Comparison of ENCODE assay signal across 1 cellular context in the genomic region with DNA sequence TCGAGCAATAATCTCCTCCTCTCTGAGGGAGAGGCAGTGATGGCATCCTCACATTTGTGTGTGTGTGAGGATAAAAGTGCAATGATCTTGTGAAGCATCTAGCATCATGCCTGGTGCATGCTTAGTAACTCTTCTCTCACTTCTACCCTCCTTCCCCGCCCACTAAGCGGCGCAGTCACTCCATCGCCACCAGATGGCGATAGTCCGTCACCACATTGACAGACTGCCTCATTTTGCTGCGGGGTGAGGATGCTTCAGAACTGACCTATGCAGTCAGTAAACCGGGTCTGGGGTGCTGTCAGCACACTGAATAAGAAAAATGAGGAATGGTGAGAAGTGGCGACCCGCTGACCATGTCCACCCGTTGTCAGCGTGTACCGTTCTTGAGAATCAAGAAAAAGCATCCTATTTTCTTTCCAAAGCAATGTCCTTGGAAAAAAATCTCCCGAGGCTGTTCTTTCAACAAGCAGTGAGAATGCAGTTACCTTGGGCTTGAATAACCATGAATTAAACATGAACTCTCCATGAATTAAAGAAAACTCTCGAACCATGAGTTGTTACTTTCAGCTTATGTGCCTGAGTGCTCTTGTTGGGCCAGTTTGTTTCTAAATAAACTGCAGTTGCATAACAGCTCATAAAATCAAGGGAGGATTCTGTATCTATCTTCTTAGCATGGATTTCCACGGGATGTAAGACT.
TF ChIP-seq lines count a peak whose summit lies in the region.

No MANE protein-coding gene starts in this region.

TF ChIP-seq in K562, 482 proteins besides CTCF, POLR2A, EP300 and RAD21 (continued from another document and continues in another):
- TF ChIP-seq, protein P1, sequence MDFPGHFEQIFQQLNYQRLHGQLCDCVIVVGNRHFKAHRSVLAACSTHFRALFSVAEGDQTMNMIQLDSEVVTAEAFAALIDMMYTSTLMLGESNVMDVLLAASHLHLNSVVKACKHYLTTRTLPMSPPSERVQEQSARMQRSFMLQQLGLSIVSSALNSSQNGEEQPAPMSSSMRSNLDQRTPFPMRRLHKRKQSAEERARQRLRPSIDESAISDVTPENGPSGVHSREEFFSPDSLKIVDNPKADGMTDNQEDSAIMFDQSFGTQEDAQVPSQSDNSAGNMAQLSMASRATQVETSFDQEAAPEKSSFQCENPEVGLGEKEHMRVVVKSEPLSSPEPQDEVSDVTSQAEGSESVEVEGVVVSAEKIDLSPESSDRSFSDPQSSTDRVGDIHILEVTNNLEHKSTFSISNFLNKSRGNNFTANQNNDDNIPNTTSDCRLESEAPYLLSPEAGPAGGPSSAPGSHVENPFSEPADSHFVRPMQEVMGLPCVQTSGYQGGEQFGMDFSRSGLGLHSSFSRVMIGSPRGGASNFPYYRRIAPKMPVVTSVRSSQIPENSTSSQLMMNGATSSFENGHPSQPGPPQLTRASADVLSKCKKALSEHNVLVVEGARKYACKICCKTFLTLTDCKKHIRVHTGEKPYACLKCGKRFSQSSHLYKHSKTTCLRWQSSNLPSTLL (IDR thresholded peaks at IDR 0.05) = no peak
- TF ChIP-seq, protein P2, sequence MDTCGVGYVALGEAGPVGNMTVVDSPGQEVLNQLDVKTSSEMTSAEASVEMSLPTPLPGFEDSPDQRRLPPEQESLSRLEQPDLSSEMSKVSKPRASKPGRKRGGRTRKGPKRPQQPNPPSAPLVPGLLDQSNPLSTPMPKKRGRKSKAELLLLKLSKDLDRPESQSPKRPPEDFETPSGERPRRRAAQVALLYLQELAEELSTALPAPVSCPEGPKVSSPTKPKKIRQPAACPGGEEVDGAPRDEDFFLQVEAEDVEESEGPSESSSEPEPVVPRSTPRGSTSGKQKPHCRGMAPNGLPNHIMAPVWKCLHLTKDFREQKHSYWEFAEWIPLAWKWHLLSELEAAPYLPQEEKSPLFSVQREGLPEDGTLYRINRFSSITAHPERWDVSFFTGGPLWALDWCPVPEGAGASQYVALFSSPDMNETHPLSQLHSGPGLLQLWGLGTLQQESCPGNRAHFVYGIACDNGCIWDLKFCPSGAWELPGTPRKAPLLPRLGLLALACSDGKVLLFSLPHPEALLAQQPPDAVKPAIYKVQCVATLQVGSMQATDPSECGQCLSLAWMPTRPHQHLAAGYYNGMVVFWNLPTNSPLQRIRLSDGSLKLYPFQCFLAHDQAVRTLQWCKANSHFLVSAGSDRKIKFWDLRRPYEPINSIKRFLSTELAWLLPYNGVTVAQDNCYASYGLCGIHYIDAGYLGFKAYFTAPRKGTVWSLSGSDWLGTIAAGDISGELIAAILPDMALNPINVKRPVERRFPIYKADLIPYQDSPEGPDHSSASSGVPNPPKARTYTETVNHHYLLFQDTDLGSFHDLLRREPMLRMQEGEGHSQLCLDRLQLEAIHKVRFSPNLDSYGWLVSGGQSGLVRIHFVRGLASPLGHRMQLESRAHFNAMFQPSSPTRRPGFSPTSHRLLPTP (IDR thresholded peaks at IDR 0.05; ENCODE audit: borderline replicate concordance, extremely low read depth, insufficient read length) = no peak
- TF ChIP-seq, protein P3, sequence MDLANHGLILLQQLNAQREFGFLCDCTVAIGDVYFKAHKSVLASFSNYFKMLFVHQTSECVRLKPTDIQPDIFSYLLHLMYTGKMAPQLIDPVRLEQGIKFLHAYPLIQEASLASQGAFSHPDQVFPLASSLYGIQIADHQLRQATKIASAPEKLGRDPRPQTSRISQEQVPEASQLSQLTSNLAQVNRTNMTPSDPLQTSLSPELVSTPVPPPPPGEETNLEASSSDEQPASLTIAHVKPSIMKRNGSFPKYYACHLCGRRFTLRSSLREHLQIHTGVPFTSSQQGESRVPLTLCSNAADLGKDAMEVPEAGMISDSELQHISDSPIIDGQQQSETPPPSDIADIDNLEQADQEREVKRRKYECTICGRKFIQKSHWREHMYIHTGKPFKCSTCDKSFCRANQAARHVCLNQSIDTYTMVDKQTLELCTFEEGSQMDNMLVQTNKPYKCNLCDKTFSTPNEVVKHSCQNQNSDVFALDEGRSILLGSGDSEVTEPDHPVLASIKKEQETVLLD (IDR thresholded peaks at IDR 0.05) = no peak
- TF ChIP-seq CBX3 (IDR thresholded peaks at IDR 0.05; ENCODE audit: borderline replicate concordance in 1 of 2, low read length in 2 of 2) (no peak), RFX1 (IDR thresholded peaks at IDR 0.05) (no peak), ZNF41 (CRISPR knock-in tag; conservative IDR thresholded peaks at IDR 0.05) (no peak), ILF3 (IDR thresholded peaks at IDR 0.05; ENCODE audit: borderline replicate concordance) (no peak), PCBP2 (IDR thresholded peaks at IDR 0.05; ENCODE audit: low read depth, low read length, poor library complexity, severe bottlenecking) (no peak), RBFOX2 (IDR thresholded peaks at IDR 0.05; ENCODE audit: low read depth, low read length) (no peak), FUS (optimal IDR thresholded peaks at IDR 0.05; ENCODE audit: low read depth, low read length) (no peak), ASH1L (IDR thresholded peaks at IDR 0.05; ENCODE audit: borderline replicate concordance, low read depth, partially characterized antibody) (no peak), ZNF165 (CRISPR knock-in tag; IDR thresholded peaks at IDR 0.05; ENCODE audit: borderline replicate concordance) (no peak), NFYB (IDR thresholded peaks at IDR 0.05; ENCODE audit: extremely low read depth, insufficient read length) (no peak), TEAD2 (tag; IDR thresholded peaks at IDR 0.05) (no peak), NR2C1 (IDR thresholded peaks at IDR 0.05) (no peak), NR2C1 (tag; IDR thresholded peaks at IDR 0.05) (no peak), GATA2 (CRISPR knock-in tag; IDR thresholded peaks at IDR 0.05) (no peak), RFX7 (CRISPR knock-in tag; IDR thresholded peaks at IDR 0.05) (no peak), KDM2B (CRISPR knock-in tag; IDR thresholded peaks at IDR 0.05) (no peak), SIRT6 (IDR thresholded peaks at IDR 0.05; ENCODE audit: low read depth, low read length) (no peak), KLF16 (IDR thresholded peaks at IDR 0.05) (0 out of 2 replicates have a peak, but pooled peaks have one; percentile 40), FOSL1 (tag; conservative IDR thresholded peaks at IDR 0.05) (no peak), CTBP1 (IDR thresholded peaks at IDR 0.05; ENCODE audit: borderline replicate concordance) (peak; percentile 71; the same call in 1 of the 2 replicates), NFIC (IDR thresholded peaks at IDR 0.05) (no peak), XRCC5 (IDR thresholded peaks at IDR 0.05; ENCODE audit: low read depth, low read length) (peak; percentile 72; the same call in 1 of the 2 replicates)
- TF ChIP-seq, protein P4, sequence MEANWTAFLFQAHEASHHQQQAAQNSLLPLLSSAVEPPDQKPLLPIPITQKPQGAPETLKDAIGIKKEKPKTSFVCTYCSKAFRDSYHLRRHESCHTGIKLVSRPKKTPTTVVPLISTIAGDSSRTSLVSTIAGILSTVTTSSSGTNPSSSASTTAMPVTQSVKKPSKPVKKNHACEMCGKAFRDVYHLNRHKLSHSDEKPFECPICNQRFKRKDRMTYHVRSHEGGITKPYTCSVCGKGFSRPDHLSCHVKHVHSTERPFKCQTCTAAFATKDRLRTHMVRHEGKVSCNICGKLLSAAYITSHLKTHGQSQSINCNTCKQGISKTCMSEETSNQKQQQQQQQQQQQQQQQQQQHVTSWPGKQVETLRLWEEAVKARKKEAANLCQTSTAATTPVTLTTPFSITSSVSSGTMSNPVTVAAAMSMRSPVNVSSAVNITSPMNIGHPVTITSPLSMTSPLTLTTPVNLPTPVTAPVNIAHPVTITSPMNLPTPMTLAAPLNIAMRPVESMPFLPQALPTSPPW (CRISPR knock-in tag; IDR thresholded peaks at IDR 0.05) = no peak
- TF ChIP-seq, protein P5, sequence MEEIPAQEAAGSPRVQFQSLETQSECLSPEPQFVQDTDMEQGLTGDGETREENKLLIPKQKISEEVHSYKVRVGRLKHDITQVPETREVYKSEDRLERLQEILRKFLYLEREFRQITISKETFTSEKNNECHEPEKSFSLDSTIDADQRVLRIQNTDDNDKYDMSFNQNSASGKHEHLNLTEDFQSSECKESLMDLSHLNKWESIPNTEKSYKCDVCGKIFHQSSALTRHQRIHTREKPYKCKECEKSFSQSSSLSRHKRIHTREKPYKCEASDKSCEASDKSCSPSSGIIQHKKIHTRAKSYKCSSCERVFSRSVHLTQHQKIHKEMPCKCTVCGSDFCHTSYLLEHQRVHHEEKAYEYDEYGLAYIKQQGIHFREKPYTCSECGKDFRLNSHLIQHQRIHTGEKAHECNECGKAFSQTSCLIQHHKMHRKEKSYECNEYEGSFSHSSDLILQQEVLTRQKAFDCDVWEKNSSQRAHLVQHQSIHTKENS (CRISPR knock-in tag; IDR thresholded peaks at IDR 0.05) = no peak
- TF ChIP-seq, protein P6, sequence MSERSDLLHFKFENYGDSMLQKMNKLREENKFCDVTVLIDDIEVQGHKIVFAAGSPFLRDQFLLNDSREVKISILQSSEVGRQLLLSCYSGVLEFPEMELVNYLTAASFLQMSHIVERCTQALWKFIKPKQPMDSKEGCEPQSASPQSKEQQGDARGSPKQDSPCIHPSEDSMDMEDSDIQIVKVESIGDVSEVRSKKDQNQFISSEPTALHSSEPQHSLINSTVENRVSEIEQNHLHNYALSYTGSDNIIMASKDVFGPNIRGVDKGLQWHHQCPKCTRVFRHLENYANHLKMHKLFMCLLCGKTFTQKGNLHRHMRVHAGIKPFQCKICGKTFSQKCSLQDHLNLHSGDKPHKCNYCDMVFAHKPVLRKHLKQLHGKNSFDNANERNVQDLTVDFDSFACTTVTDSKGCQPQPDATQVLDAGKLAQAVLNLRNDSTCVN (CRISPR knock-in tag; IDR thresholded peaks at IDR 0.05) = no peak
- TF ChIP-seq, protein P7, sequence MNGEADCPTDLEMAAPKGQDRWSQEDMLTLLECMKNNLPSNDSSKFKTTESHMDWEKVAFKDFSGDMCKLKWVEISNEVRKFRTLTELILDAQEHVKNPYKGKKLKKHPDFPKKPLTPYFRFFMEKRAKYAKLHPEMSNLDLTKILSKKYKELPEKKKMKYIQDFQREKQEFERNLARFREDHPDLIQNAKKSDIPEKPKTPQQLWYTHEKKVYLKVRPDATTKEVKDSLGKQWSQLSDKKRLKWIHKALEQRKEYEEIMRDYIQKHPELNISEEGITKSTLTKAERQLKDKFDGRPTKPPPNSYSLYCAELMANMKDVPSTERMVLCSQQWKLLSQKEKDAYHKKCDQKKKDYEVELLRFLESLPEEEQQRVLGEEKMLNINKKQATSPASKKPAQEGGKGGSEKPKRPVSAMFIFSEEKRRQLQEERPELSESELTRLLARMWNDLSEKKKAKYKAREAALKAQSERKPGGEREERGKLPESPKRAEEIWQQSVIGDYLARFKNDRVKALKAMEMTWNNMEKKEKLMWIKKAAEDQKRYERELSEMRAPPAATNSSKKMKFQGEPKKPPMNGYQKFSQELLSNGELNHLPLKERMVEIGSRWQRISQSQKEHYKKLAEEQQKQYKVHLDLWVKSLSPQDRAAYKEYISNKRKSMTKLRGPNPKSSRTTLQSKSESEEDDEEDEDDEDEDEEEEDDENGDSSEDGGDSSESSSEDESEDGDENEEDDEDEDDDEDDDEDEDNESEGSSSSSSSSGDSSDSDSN (IDR thresholded peaks at IDR 0.05; ENCODE audit: borderline replicate concordance in 1 of 2, low read depth in 2 of 2, low read length in 2 of 2) = no peak
- TF ChIP-seq, protein P8, sequence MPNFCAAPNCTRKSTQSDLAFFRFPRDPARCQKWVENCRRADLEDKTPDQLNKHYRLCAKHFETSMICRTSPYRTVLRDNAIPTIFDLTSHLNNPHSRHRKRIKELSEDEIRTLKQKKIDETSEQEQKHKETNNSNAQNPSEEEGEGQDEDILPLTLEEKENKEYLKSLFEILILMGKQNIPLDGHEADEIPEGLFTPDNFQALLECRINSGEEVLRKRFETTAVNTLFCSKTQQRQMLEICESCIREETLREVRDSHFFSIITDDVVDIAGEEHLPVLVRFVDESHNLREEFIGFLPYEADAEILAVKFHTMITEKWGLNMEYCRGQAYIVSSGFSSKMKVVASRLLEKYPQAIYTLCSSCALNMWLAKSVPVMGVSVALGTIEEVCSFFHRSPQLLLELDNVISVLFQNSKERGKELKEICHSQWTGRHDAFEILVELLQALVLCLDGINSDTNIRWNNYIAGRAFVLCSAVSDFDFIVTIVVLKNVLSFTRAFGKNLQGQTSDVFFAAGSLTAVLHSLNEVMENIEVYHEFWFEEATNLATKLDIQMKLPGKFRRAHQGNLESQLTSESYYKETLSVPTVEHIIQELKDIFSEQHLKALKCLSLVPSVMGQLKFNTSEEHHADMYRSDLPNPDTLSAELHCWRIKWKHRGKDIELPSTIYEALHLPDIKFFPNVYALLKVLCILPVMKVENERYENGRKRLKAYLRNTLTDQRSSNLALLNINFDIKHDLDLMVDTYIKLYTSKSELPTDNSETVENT (CRISPR knock-in tag; IDR thresholded peaks at IDR 0.05) = no peak
- TF ChIP-seq, protein P9, sequence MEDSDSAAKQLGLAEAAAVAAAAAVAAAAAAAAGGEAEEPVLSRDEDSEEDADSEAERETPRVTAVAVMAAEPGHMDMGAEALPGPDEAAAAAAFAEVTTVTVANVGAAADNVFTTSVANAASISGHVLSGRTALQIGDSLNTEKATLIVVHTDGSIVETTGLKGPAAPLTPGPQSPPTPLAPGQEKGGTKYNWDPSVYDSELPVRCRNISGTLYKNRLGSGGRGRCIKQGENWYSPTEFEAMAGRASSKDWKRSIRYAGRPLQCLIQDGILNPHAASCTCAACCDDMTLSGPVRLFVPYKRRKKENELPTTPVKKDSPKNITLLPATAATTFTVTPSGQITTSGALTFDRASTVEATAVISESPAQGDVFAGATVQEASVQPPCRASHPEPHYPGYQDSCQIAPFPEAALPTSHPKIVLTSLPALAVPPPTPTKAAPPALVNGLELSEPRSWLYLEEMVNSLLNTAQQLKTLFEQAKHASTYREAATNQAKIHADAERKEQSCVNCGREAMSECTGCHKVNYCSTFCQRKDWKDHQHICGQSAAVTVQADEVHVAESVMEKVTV (CRISPR knock-in tag; IDR thresholded peaks at IDR 0.05) = 0 out of 2 replicates have a peak, but pooled peaks have one; percentile 39
- TF ChIP-seq, protein P10, sequence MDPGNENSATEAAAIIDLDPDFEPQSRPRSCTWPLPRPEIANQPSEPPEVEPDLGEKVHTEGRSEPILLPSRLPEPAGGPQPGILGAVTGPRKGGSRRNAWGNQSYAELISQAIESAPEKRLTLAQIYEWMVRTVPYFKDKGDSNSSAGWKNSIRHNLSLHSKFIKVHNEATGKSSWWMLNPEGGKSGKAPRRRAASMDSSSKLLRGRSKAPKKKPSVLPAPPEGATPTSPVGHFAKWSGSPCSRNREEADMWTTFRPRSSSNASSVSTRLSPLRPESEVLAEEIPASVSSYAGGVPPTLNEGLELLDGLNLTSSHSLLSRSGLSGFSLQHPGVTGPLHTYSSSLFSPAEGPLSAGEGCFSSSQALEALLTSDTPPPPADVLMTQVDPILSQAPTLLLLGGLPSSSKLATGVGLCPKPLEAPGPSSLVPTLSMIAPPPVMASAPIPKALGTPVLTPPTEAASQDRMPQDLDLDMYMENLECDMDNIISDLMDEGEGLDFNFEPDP (CRISPR knock-in tag; IDR thresholded peaks at IDR 0.05) = no peak
- TF ChIP-seq, protein P11, sequence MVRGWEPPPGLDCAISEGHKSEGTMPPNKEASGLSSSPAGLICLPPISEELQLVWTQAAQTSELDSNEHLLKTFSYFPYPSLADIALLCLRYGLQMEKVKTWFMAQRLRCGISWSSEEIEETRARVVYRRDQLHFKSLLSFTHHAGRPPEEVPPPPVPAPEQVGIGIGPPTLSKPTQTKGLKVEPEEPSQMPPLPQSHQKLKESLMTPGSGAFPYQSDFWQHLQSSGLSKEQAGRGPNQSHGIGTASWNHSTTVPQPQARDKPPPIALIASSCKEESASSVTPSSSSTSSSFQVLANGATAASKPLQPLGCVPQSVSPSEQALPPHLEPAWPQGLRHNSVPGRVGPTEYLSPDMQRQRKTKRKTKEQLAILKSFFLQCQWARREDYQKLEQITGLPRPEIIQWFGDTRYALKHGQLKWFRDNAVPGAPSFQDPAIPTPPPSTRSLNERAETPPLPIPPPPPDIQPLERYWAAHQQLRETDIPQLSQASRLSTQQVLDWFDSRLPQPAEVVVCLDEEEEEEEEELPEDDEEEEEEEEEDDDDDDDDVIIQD (CRISPR knock-in tag; IDR thresholded peaks at IDR 0.05) = no peak
